In genomic region chr3:186806173-186807055, GRCh38 we compare ENCODE assay signal across 8 cellular contexts. TPM values are rescaled to one million over a fixed set of nuclear protein-coding genes. Genes with fewer than 3 reads are reported as not detected.
DNase-seq lines count a peak whose midpoint lies in the region; ATAC-seq and TF ChIP-seq lines count a peak whose summit lies in the region.

Gene RFC4 (minus strand): TSS chr3:186806482. CDS start chr3:186804713, 1,769 bp downstream.

- H3K9me3 ChIP-seq in ectodermal cell (ENCODE audit: control insufficient read depth, low read length) (no peaks in the 10 kb centered on the region), lung (ENCODE audit: control insufficient read depth in 2 of 2, insufficient read depth in 1 of 2, low read length in 1 of 2) (no peaks in the 10 kb centered on the region)

- H3K9me3 Mint-ChIP-seq in CD14-positive monocyte: no peaks in the 10 kb centered on the region
- H3K9me3 Mint-ChIP-seq in activated CD4-positive, alpha-beta memory T cell treated with anti-CD3 and anti-CD28 coated beads, Interleukin-2, amount 10 ng/mL, durations not matched to agents 7 days and 5 days: no peaks in the 10 kb centered on the region

- CTCF ChIA-PET in activated CD4-positive, alpha-beta memory T cell treated with anti-CD3 and anti-CD28 coated beads, Interleukin-2, amount 10 ng/mL, durations not matched to agents 7 days and 5 days (lab: Charles Lee): interaction anchor here (0.7 to 2.7 kb wide), 10 partner anchors 9 to 358 kb away, joined by 3 to 11 read pairs (median 4); partner anchors contain the start of gene RPL39L

- intact Hi-C loops in CD14-positive monocyte (cut with micrococcal nuclease): no loop called here

- 1 to 2% methylated on average over 65 of the region's 65 CpGs for WGBS in ectodermal cell, 2 experiments
- 0 to 1% methylated on average over 63 to 65 of the region's 65 CpGs for WGBS in lung, 2 donors

- H3K36me3 ChIP-seq in ectodermal cell (ENCODE audit: control insufficient read depth, insufficient read depth, low read length): peaks cover 13% of the 10 kb centered on the region
- H3K36me3 ChIP-seq in lung (ENCODE audit: control insufficient read depth in 2 of 2, insufficient read depth in 2 of 2, low read length in 2 of 2): peaks cover 0 to 4% of the 10 kb centered on the region in 2 donors

- H3K27ac Mint-ChIP-seq in CD14-positive monocyte: peak within 1 kb of the TSS; percentile 79 to 92 (median 88)
- peak within 1 kb of the TSS; percentile 94 for H3K27ac Mint-ChIP-seq in activated CD4-positive, alpha-beta memory T cell treated with anti-CD3 and anti-CD28 coated beads, Interleukin-2, amount 10 ng/mL, durations not matched to agents 7 days and 5 days

- POLR2A ChIA-PET in activated CD4-positive, alpha-beta memory T cell treated with anti-CD3 and anti-CD28 coated beads, Interleukin-2, amount 10 ng/mL, durations not matched to agents 7 days and 5 days (lab: Charles Lee): interaction anchor here (0.6 to 9.9 kb wide), 15 partner anchors 9 to 237 kb away, joined by 3 to 232 read pairs (median 6); partner anchors contain the start of genes DNAJB11 and EIF4A2

- H3K27me3 ChIP-seq in ectodermal cell (ENCODE audit: control insufficient read depth, insufficient read depth, low read length, poor library complexity, severe bottlenecking): no peaks in the 10 kb centered on the region
- H3K27me3 ChIP-seq in lung (ENCODE audit: control insufficient read depth, insufficient read depth): no peaks in the 10 kb centered on the region

- H3K4me3 ChIP-seq in ectodermal cell (ENCODE audit: insufficient read depth, low read depth, low read length): peak within 1 kb of the TSS; percentile 84
- H3K4me3 ChIP-seq in lung: peak within 1 kb of the TSS; percentile 84

- TF ChIP-seq CTCF in CD14-positive monocyte (IDR thresholded peaks at IDR 0.05): no peak
- TF ChIP-seq CTCF in lung (IDR thresholded peaks at IDR 0.05; ENCODE audit: control extremely low read depth, extremely low read depth): no peak

- H3K27me3 Mint-ChIP-seq in CD14-positive monocyte (ENCODE audit: low read depth in 3 of 3): peaks cover 0 to 4% (median 2%) of the 10 kb centered on the region in 3 donors
- H3K27me3 Mint-ChIP-seq in activated CD4-positive, alpha-beta memory T cell treated with anti-CD3 and anti-CD28 coated beads, Interleukin-2, amount 10 ng/mL, durations not matched to agents 7 days and 5 days: no peaks in the 10 kb centered on the region

- peaks cover 11% of the 10 kb centered on the region for H3K4me1 Mint-ChIP-seq in CD14-positive monocyte
- H3K4me1 Mint-ChIP-seq in activated CD4-positive, alpha-beta memory T cell treated with anti-CD3 and anti-CD28 coated beads, Interleukin-2, amount 10 ng/mL, durations not matched to agents 7 days and 5 days: peaks cover 45% of the 10 kb centered on the region

- H3K4me3 Mint-ChIP-seq in CD14-positive monocyte: peak within 1 kb of the TSS; percentile 91 to 94
- peak within 1 kb of the TSS; percentile 97 for H3K4me3 Mint-ChIP-seq in activated CD4-positive, alpha-beta memory T cell treated with anti-CD3 and anti-CD28 coated beads, Interleukin-2, amount 10 ng/mL, durations not matched to agents 7 days and 5 days

- peak within 1 kb of the TSS; percentile 58 for H3K27ac ChIP-seq in ectodermal cell (ENCODE audit: insufficient read depth, low read depth, low read length, poor library complexity, severe bottlenecking)
- peak within 1 kb of the TSS; percentile 91 for H3K27ac ChIP-seq in lung (ENCODE audit: low read depth in 1 of 2, low read length in 1 of 2)

- DNase-seq in CD14-positive monocyte (ENCODE audit: low spot score) (peak; percentile 72), NCI-H774 (lab: John Stamatoyannopoulos, UW) (peak; percentile 95), lung (ENCODE audit: low spot score) (peak; percentile 91)
- DNase-seq in activated CD4-positive, alpha-beta memory T cell treated with anti-CD3 and anti-CD28 coated beads, Interleukin-2, amount 10 ng/mL, durations not matched to agents 7 days and 5 days: peak; percentile 87
- DNase-seq in stimulated activated CD4-positive, alpha-beta T cell treated with anti-CD3 and anti-CD28 coated beads, TNF-alpha, amount 100 ng/mL, for 24 hours (ENCODE audit: low read depth in 3 of 3): peak; percentile 81 to 89 (median 84)

- peaks cover 16% of the 10 kb centered on the region for H3K4me1 ChIP-seq in ectodermal cell (ENCODE audit: control insufficient read depth, insufficient read depth, low read length)
- peaks cover 0 to 3% of the 10 kb centered on the region in 2 donors for H3K4me1 ChIP-seq in lung (ENCODE audit: control insufficient read depth in 2 of 2, insufficient read depth in 2 of 2, low read length in 2 of 2)

- peak; percentile 90 for ATAC-seq in GM19397 (IDR thresholded peaks at IDR 0.05; ENCODE audit: unreplicated experiment)
- peak; percentile 83 for ATAC-seq in HG03521 (IDR thresholded peaks at IDR 0.05; ENCODE audit: unreplicated experiment)
- peak; percentile 95 for ATAC-seq in lung (ENCODE audit: insufficient read depth, low FRiP score)

- peaks cover 2 to 7% of the 10 kb centered on the region in 2 donors for H3K36me3 Mint-ChIP-seq in CD14-positive monocyte
- H3K36me3 Mint-ChIP-seq in activated CD4-positive, alpha-beta memory T cell treated with anti-CD3 and anti-CD28 coated beads, Interleukin-2, amount 10 ng/mL, durations not matched to agents 7 days and 5 days (ENCODE audit: low read depth): peaks cover 18% of the 10 kb centered on the region

RNA-seq across cellular contexts. Expression of gene RFC4, which starts in this region (rescaled TPM):
- polyA plus RNA-seq in CD14-positive monocyte (1 to 10 TPM; 3.9 to 4.6 TPM), lung (10 to 100 TPM; 12.9 to 13.7 TPM)
- total RNA-seq in activated CD4-positive, alpha-beta memory T cell treated with anti-CD3 and anti-CD28 coated beads, Interleukin-2, amount 10 ng/mL, durations not matched to agents 7 days and 5 days: 10 to 100 TPM; 85.5 to 89.3 TPM
- polyA plus RNA-seq in ectodermal cell (2013, experiment 1 of 4): 126 TPM
- 119 TPM for polyA plus RNA-seq in ectodermal cell (2013, experiment 2 of 4)
- polyA plus RNA-seq in ectodermal cell (2013, experiment 3 of 4): 117 TPM
- 114 TPM for polyA plus RNA-seq in ectodermal cell (2013, experiment 4 of 4)
- 10 to 100 TPM; 12.2 to 16.9 TPM for total RNA-seq in lung

Comparison
In these comparisons a context has a peak if more than half of its experiments do, and no peak if none do; other contexts are left out.
1. Peak in every context shown above with its lines: DNase-seq, ATAC-seq, H3K4me3 ChIP-seq and H3K27ac ChIP-seq.
2. RNA of gene RFC4 (total RNA-seq): 85.5 to 89.3 TPM in activated CD4-positive, alpha-beta memory T cell treated with anti-CD3 and anti-CD28 coated beads, Interleukin-2, amount 10 ng/mL, durations not matched to agents 7 days and 5 days; 12.2 to 16.9 TPM in lung; every median in the first group is over 4 times any median in the second.